1 cellular context compared by ENCODE assay signal in the genomic region with DNA sequence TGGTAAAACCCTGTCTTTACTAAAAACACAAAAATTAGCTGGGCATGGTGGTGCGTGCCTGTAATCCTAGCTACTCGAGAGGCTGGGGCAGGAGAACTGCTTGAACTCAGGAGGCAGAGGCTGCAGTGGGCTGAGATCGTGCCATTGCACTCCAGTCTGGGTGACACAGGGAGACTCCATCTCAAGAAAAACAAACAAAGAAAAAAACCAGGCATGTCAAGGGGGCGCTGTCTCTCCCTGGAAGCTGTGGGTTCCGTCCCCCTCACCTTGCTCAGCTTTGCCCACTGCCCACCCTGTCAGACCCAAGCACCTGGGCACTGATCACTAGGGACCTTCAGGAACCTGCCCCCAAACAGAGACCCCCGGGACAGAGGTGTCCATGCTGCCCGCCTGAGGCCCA.
TF ChIP-seq lines count a peak whose summit lies in the region.

No MANE protein-coding gene starts in this region.

TF ChIP-seq in K562, 482 proteins besides CTCF, POLR2A, EP300 and RAD21:
- peak; percentile 56 for TF ChIP-seq PRDM10 (IDR thresholded peaks at IDR 0.05; ENCODE audit: partially characterized antibody)
TF ChIP-seq in K562: peak in this region for 1; not testable (repeated sequence) for 481.
